In the genomic region with DNA sequence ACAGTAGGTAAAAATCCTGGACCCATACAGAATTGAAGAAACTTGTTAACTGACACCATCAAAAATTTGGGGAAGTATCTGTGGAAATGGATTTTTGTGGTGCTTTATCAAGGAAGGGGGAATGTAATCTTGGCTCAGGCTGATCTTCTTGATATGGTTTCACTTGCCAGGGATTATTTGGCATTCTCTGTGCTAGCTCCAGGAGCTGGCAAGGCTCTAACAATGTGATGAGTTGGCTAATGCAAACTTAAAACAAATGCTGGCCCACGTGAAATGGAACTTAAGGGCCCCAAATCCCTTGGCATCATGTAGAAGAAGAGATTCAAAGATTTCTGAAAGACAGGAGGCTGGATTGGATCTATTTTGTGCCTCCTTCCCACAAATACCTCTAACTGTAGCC, we compare ENCODE assay signal across 1 cellular context.
TF ChIP-seq lines count a peak whose summit lies in the region.

No MANE protein-coding gene starts in this region.

TF ChIP-seq in IMR-90, 13 proteins besides CTCF, POLR2A, EP300 and RAD21:
- no peak for TF ChIP-seq RFX5 (IDR thresholded peaks at IDR 0.05; ENCODE audit: low read depth, low read length)
- TF ChIP-seq MAZ (IDR thresholded peaks at IDR 0.05; ENCODE audit: borderline replicate concordance, low read depth, low read length): no peak
- no peak for TF ChIP-seq NFE2L2 (IDR thresholded peaks at IDR 0.05; ENCODE audit: low read depth, low read length)
